16 cellular contexts compared by ENCODE assay signal in genomic region chr17:67358612-67359011, GRCh38. TPM values are rescaled to one million over a fixed set of nuclear protein-coding genes. Genes with fewer than 3 reads are reported as not detected.
DNase-seq lines count a peak whose midpoint lies in the region; ATAC-seq and TF ChIP-seq lines count a peak whose summit lies in the region.
"Had no signal": no experiment of that assay in that cellular context is flagged by ENCODE, and none has a peak within 500 bp of the region (broad histone marks: within the 10 kb centered on the region; RNA-seq: fewer than 3 reads in every experiment).

No MANE protein-coding gene starts in this region.

- no peak overlapping the region for H3K4ac ChIP-seq in H9 (ENCODE audit: low read depth, low read length)

- H2BK5ac ChIP-seq in H9 (ENCODE audit: insufficient read length, low read length), result no peak overlapping the region

- no peak overlapping the region for H4K5ac ChIP-seq in H9 (ENCODE audit: insufficient read length, low read depth, low read length)

- no peak overlapping the region for H2AFZ ChIP-seq in H9 (ENCODE audit: low read length)

- peaks cover 84% of the 10 kb centered on the region for H3K36me3 ChIP-seq in BLaER1
- peaks cover 31% of the 10 kb centered on the region for H3K36me3 ChIP-seq in CD4-positive, alpha-beta memory T cell (ENCODE audit: insufficient read depth, low read length)

- H3K27me3 Mint-ChIP-seq in CD4-positive, alpha-beta memory T cell, result no peaks in the 10 kb centered on the region
- H3K27me3 Mint-ChIP-seq in T-helper 2 cell treated with Interferon-gamma antibody and Interleukin-4, amounts not matched to agents 5 μg/mL and 100 μg/mL, for 36 hours (ENCODE audit: low read depth), result no peaks in the 10 kb centered on the region
- H3K27me3 Mint-ChIP-seq in H9 (ENCODE audit: low read depth), result no peaks in the 10 kb centered on the region

- no peak overlapping the region for H3K56ac ChIP-seq in H9 (ENCODE audit: insufficient read length, low read depth, low read length)

- H3K4me3 Mint-ChIP-seq in CD4-positive, alpha-beta memory T cell, result peak overlapping the region in 7 of 8 donors; percentile 6 to 77 (median 43)
- H3K4me3 Mint-ChIP-seq in T-helper 2 cell treated with Interferon-gamma antibody and Interleukin-4, amounts not matched to agents 5 μg/mL and 100 μg/mL, for 36 hours, result peak overlapping the region; percentile 62
- H3K4me3 Mint-ChIP-seq in H9, result no peak overlapping the region

- no peak overlapping the region for H4K91ac ChIP-seq in H9 (ENCODE audit: insufficient read length, low read depth, low read length)

- no peak overlapping the region for H2BK12ac ChIP-seq in H9 (ENCODE audit: insufficient read length, low read depth, low read length)

- no peak overlapping the region for H2AK5ac ChIP-seq in H9 (ENCODE audit: insufficient read length, low read length)

- H2BK15ac ChIP-seq in H9 (ENCODE audit: low read depth, low read length), result no peak overlapping the region

- H3K18ac ChIP-seq in H9 (ENCODE audit: insufficient read length, low read depth, low read length), result no peak overlapping the region

- no peak overlapping the region for H3K14ac ChIP-seq in H9 (ENCODE audit: insufficient read depth, low read length)

- TF ChIP-seq CTCF in choroid plexus epithelial cell (conservative IDR thresholded peaks at IDR 0.05; ENCODE audit: low read depth, low read length) (no peak), H9 (conservative IDR thresholded peaks at IDR 0.05) (no peak)

- peaks cover 37 to 57% of the 10 kb centered on the region in 2 donors for H3K36me3 Mint-ChIP-seq in CD4-positive, alpha-beta memory T cell
- peaks cover 62% of the 10 kb centered on the region for H3K36me3 Mint-ChIP-seq in T-helper 2 cell treated with Interferon-gamma antibody and Interleukin-4, amounts not matched to agents 5 μg/mL and 100 μg/mL, for 36 hours (ENCODE audit: low read depth)
- peaks cover 37 to 68% (median 45%) of the 10 kb centered on the region in 3 experiments for H3K36me3 Mint-ChIP-seq in H9 (ENCODE audit: insufficient read depth in 1 of 3, low read depth in 3 of 3)

- H3K9ac ChIP-seq in BLaER1, result no peak overlapping the region
- no peak overlapping the region for H3K9ac ChIP-seq in H9 (ENCODE audit: extremely low read depth, insufficient read length, low read length)

- intact Hi-C loops in CD4-positive, alpha-beta memory T cell (cut with micrococcal nuclease), result no loop called here

- no peaks in the 10 kb centered on the region for H3K9me3 Mint-ChIP-seq in CD4-positive, alpha-beta memory T cell
- H3K9me3 Mint-ChIP-seq in T-helper 2 cell treated with Interferon-gamma antibody and Interleukin-4, amounts not matched to agents 5 μg/mL and 100 μg/mL, for 36 hours, result no peaks in the 10 kb centered on the region
- H3K9me3 Mint-ChIP-seq in H9, result no peaks in the 10 kb centered on the region

- peaks cover 2% of the 10 kb centered on the region for H3K79me1 ChIP-seq in H9 (ENCODE audit: insufficient read depth, low read depth, low read length, poor library complexity, severe bottlenecking)

- H3K4me3 ChIP-seq in BLaER1, result no peak overlapping the region
- H3K4me3 ChIP-seq in CD4-positive, alpha-beta memory T cell (ENCODE audit: low read length in 2 of 2), result no peak overlapping the region
- no peak overlapping the region for H3K4me3 ChIP-seq in choroid plexus epithelial cell (ENCODE audit: low read depth, low read length)
- H3K4me3 ChIP-seq: testis had no signal

- H3K27ac Mint-ChIP-seq in CD4-positive, alpha-beta memory T cell, result peak overlapping the region; percentile 22 to 91 (median 76)
- H3K27ac Mint-ChIP-seq in T-helper 2 cell treated with Interferon-gamma antibody and Interleukin-4, amounts not matched to agents 5 μg/mL and 100 μg/mL, for 36 hours, result peak overlapping the region; percentile 73
- H3K27ac Mint-ChIP-seq in H9, result peak overlapping the region in 1 of 3 experiments; percentile 21; a peak in 1 of 7 replicates

- H2BK120ac ChIP-seq in H9 (ENCODE audit: low read depth, low read length, poor library complexity, severe bottlenecking), result no peak overlapping the region

- H3K4me1 ChIP-seq in BLaER1 (peaks cover 45% of the 10 kb centered on the region), H9 (ENCODE audit: insufficient read depth, low read length) (no peaks in the 10 kb centered on the region; the same call in 1 of the 2 replicates)
- H3K4me1 ChIP-seq in CD4-positive, alpha-beta memory T cell (ENCODE audit: insufficient read depth, low read length), result peaks cover 59% of the 10 kb centered on the region

- no peaks in the 10 kb centered on the region for H3K23me2 ChIP-seq in H9 (ENCODE audit: insufficient read length, low read depth, low read length, poor library complexity, severe bottlenecking)

- H3K4me1 Mint-ChIP-seq in CD4-positive, alpha-beta memory T cell, result peaks cover 37 to 64% (median 52%) of the 10 kb centered on the region in 4 donors
- peaks cover 36% of the 10 kb centered on the region for H3K4me1 Mint-ChIP-seq in T-helper 2 cell treated with Interferon-gamma antibody and Interleukin-4, amounts not matched to agents 5 μg/mL and 100 μg/mL, for 36 hours (ENCODE audit: low read depth)
- H3K4me1 Mint-ChIP-seq in H9, result peaks cover 14 to 25% of the 10 kb centered on the region in 2 experiments

- H3K79me2 ChIP-seq in H9 (ENCODE audit: insufficient read depth, low read length), result peaks cover 12% of the 10 kb centered on the region; the same call in 1 of the 2 replicates

- no CpG with 5 or more reads among the region's 2 CpGs for WGBS in H9 (ENCODE audit: extremely low coverage, insufficient read length, low lambda C conversion rate)

- H3K27me3 ChIP-seq in BLaER1, result no peaks in the 10 kb centered on the region
- H3K27me3 ChIP-seq in CD4-positive, alpha-beta memory T cell (ENCODE audit: insufficient read depth, low read length), result no peaks in the 10 kb centered on the region
- no peaks in the 10 kb centered on the region for H3K27me3 ChIP-seq in H9 (ENCODE audit: insufficient read depth, low read length)
- H3K27me3 ChIP-seq: testis had no signal

- no peak overlapping the region for H3K23ac ChIP-seq in H9 (ENCODE audit: insufficient read length, low read depth, low read length)

- CTCF ChIA-PET in CD4-positive, alpha-beta memory T cell (lab: Charles Lee; ENCODE audit: partially characterized antibody), result interaction anchor here (0.6 to 12.1 kb wide), 3 partner anchors 16 to 466 kb away, joined by 3 to 126 read pairs (median 3); partner anchors contain the start of genes BPTF and PITPNC1

- POLR2A ChIA-PET in CD4-positive, alpha-beta memory T cell (lab: Charles Lee; ENCODE audit: partially characterized antibody), result interaction anchor here (1.0 to 3.0 kb wide), 6 partner anchors 10 to 359 kb away, joined by 3 to 15 read pairs (median 4); partner anchors contain the start of gene PITPNC1

- no peaks in the 10 kb centered on the region for H3K9me3 ChIP-seq in BLaER1
- no peaks in the 10 kb centered on the region for H3K9me3 ChIP-seq in CD4-positive, alpha-beta memory T cell (ENCODE audit: control insufficient read depth in 1 of 2, low read length in 2 of 2)
- no peaks in the 10 kb centered on the region for H3K9me3 ChIP-seq in H9 (ENCODE audit: control insufficient read depth, low read depth, low read length)
- H3K9me3 ChIP-seq: testis had no signal

- no peak for DNase-seq in CD4-positive, alpha-beta memory T cell
- no peak for DNase-seq in T-helper 2 cell treated with Interferon-gamma antibody and Interleukin-4, amounts not matched to agents 5 μg/mL and 100 μg/mL, for 36 hours (ENCODE audit: low spot score)
- DNase-seq in choroid plexus epithelial cell (ENCODE audit: low read depth), result peak; percentile 20
- no peak for DNase-seq in H9
- DNase-seq in T-helper 9 cell, result no peak
- DNase-seq: amniotic stem cell, DMS79, foreskin melanocyte, HCEC 1CT, NCI-H1436 treated with DMSO at 0.1 percent for 48 hours, NCI-H446 treated with DMSO at 0.1 percent for 48 hours, SIG-M5, testis had no signal

- no peak for ATAC-seq in GM19328 (IDR thresholded peaks at IDR 0.05; ENCODE audit: unreplicated experiment)
- ATAC-seq: left lobe of liver had no signal

- H2BK20ac ChIP-seq in H9 (ENCODE audit: low read depth, low read length, poor library complexity, severe bottlenecking), result no peak overlapping the region

- H3K4me2 ChIP-seq in BLaER1 (peak overlapping the region; percentile 37; the same call in 1 of the 2 replicates), H9 (ENCODE audit: insufficient read depth, insufficient read length, low read length) (no peak overlapping the region)

- H3T11ph ChIP-seq in H9 (ENCODE audit: low read length), result no peak overlapping the region

- peaks cover 79% of the 10 kb centered on the region for H4K20me1 ChIP-seq in BLaER1
- no peaks in the 10 kb centered on the region for H4K20me1 ChIP-seq in H9 (ENCODE audit: control insufficient read depth, insufficient read depth, insufficient read length)

- H3K27ac ChIP-seq in BLaER1, result no peak overlapping the region
- H3K27ac ChIP-seq in CD4-positive, alpha-beta memory T cell (ENCODE audit: low read depth, low read length), result no peak overlapping the region
- H3K27ac ChIP-seq in H9 (ENCODE audit: insufficient read length, low read depth, low read length), result no peak overlapping the region
- H3K27ac ChIP-seq: testis had no signal

- no peak overlapping the region for H4K8ac ChIP-seq in H9 (replicated peaks; ENCODE audit: insufficient read length, low read depth, low read length)

RNA-seq across cellular contexts. Expression of gene PSMD12, which starts 7.8 kb away (rescaled TPM):
- 10 to 100 TPM; 46.9 to 48.8 TPM for total RNA-seq in CD4-positive, alpha-beta memory T cell
- 10 to 100 TPM; 34.5 to 49.8 TPM for polyA plus RNA-seq in CD4-positive, alpha-beta memory T cell
- total RNA-seq in H9 (2021), result 90.5 and 92.9 TPM in 2 replicates

RNA-seq across cellular contexts. Expression of gene PITPNC1, which starts 18.5 kb away (rescaled TPM):
- 10 to 100 TPM; 68.4 to 71.2 TPM for total RNA-seq in CD4-positive, alpha-beta memory T cell
- 100 to 1,000 TPM; 109 to 124 TPM for polyA plus RNA-seq in CD4-positive, alpha-beta memory T cell
- total RNA-seq in H9 (2021), result 37.5 and 39.1 TPM in 2 replicates

Comparison
In these comparisons a context has a peak if more than half of its experiments do, and no peak if none do; other contexts are left out.
1. H3K4me3 Mint-ChIP-seq: peak in CD4-positive, alpha-beta memory T cell (7 of 8) and T-helper 2 cell treated with Interferon-gamma antibody and Interleukin-4, amounts not matched to agents 5 μg/mL and 100 μg/mL, for 36 hours (single experiment); none in H9 (0 of 2).